ENCODE assay signal across 9 cellular contexts in the genomic region with DNA sequence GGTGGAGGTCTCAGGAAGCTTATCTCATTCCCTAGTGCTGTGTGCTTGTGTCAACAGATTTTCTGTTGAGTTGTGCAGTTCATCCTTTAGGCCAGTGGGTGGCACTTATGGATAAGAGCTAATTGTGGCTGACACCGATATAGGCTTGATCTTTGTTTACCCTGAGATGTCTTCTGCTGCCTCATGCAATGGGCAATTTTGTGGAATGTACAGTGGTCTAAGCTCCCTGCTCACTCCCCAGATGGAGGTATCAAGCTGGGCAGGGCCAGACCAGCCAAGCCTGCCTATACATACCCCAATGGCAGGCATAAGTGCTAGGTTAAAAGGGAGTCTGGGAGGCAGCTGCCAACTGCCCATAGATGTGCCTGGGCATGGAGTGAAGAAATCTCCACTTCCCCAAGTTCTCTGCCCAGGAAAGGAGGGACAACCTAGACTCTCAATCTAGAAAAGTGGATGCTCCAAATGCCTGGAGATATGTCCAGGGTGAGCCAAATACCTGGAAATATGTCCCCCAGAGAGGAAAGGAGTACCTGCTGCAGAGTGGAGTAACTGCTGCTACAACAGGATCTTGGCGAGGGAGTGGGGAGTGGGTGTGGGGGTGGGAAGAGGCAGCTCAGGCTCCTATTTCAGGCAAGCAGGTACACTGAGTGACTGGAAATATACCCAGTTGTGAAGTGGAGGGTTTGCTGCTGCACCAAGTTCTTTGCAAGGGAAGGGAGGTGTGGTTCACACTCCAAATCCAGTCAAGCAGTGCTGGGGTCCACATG. TPM values are rescaled to one million over a fixed set of nuclear protein-coding genes. Genes with fewer than 3 reads are reported as not detected.
DNase-seq lines count a peak whose midpoint lies in the region; ATAC-seq and TF ChIP-seq lines count a peak whose summit lies in the region.
"Had no signal": no experiment of that assay in that cellular context is flagged by ENCODE, and none has a peak within 500 bp of the region (broad histone marks: within the 10 kb centered on the region; RNA-seq: fewer than 3 reads in every experiment).

No MANE protein-coding gene starts in this region.

- peaks cover 5% of the 10 kb centered on the region for H3K27me3 Mint-ChIP-seq in GM23338 (ENCODE audit: insufficient read depth, low read depth, poor library complexity)
- no peaks in the 10 kb centered on the region for H3K27me3 Mint-ChIP-seq in T-cell
- no peaks in the 10 kb centered on the region for H3K27me3 Mint-ChIP-seq in naive B cell

- DNase-seq in heart left ventricle (no peak), left ventricle myocardium superior (no peak), GM23338 (ENCODE audit: low spot score) (peak; percentile 83), KG1 (lab: John Stamatoyannopoulos, UW) (peak; percentile 4), T-cell (peak in 28 of 34 experiments; percentile 13 to 60 (median 34)), dedifferentiated amniotic fluid mesenchymal stem cell (ENCODE audit: extremely low spot score) (peak; percentile 40), naive B cell (peak; percentile 10), DMS79 (lab: John Stamatoyannopoulos, UW) (no peak)

- H2AFZ ChIP-seq in GM23338, result peak overlapping the region; percentile 80

- H3K36me3 ChIP-seq in heart left ventricle, result no peaks in the 10 kb centered on the region
- H3K36me3 ChIP-seq in GM23338 (ENCODE audit: insufficient read depth), result peaks cover 5% of the 10 kb centered on the region; the same call in 1 of the 2 replicates
- H3K36me3 ChIP-seq: neutrophil had no signal

- 45 to 74% (median 50%) methylated on average over 2 of the region's 2 CpGs for WGBS in heart left ventricle, 4 donors

- no peaks in the 10 kb centered on the region for H3F3A ChIP-seq in GM23338 (replicated peaks; ENCODE audit: low read depth)

- H3K27ac ChIP-seq in heart left ventricle, result no peak overlapping the region
- no peak overlapping the region for H3K27ac ChIP-seq in GM23338 (ENCODE audit: low read depth)
- H3K27ac ChIP-seq: neutrophil had no signal

- H3K27ac Mint-ChIP-seq in GM23338, result no peak overlapping the region
- H3K27ac Mint-ChIP-seq in T-cell, result no peak overlapping the region
- H3K27ac Mint-ChIP-seq in naive B cell, result no peak overlapping the region

- H3K36me3 Mint-ChIP-seq in GM23338 (ENCODE audit: low read depth), result peaks cover 39% of the 10 kb centered on the region
- no peaks in the 10 kb centered on the region for H3K36me3 Mint-ChIP-seq in T-cell
- peaks cover 0 to 8% of the 10 kb centered on the region in 2 donors for H3K36me3 Mint-ChIP-seq in naive B cell

- H3K4me3 ChIP-seq in heart left ventricle, result no peak overlapping the region
- no peak overlapping the region for H3K4me3 ChIP-seq in GM23338

- POLR2A ChIA-PET in T-cell (lab: Charles Lee), result interaction anchor here in 1 of 2 donors (0.5 kb wide), 1 partner anchor 285 kb away, joined by 4 read pairs; no protein-coding TSS in a partner anchor

- CTCF ChIA-PET in T-cell (lab: Charles Lee), result interaction anchor here (0.5 to 2.5 kb wide), 16 partner anchors 8 to 1701 kb away, joined by 3 to 40 read pairs (median 4); a partner anchor contains a TSS

- H3K9me3 Mint-ChIP-seq in GM23338, result peaks cover 39% of the 10 kb centered on the region
- peaks cover 0 to 6% (median 0%) of the 10 kb centered on the region in 3 donors for H3K9me3 Mint-ChIP-seq in T-cell
- peaks cover 4 to 39% (median 25%) of the 10 kb centered on the region in 7 donors for H3K9me3 Mint-ChIP-seq in naive B cell

- peaks cover 0 to 41% (median 0%) of the 10 kb centered on the region in 12 donors for H3K9me3 ChIP-seq in heart left ventricle
- H3K9me3 ChIP-seq: neutrophil had no signal

- H3K27me3 ChIP-seq in heart left ventricle, result no peaks in the 10 kb centered on the region
- no peaks in the 10 kb centered on the region for H3K27me3 ChIP-seq in GM23338 (ENCODE audit: insufficient read depth)
- H3K27me3 ChIP-seq: neutrophil had no signal

- TF ChIP-seq CTCF in heart left ventricle (IDR thresholded peaks at IDR 0.05), result peak in 10 of 12 donors; percentile 11 to 45 (median 29)
- peak; percentile 67 to 87 for TF ChIP-seq CTCF in GM23338 (conservative IDR thresholded peaks at IDR 0.05; ENCODE audit: low read depth in 2 of 2)

- H3K4me3 Mint-ChIP-seq in GM23338, result no peak overlapping the region
- H3K4me3 Mint-ChIP-seq in T-cell, result no peak overlapping the region
- H3K4me3 Mint-ChIP-seq in naive B cell, result peak overlapping the region in 1 of 8 donors; percentile 38

- no peak overlapping the region for H3K4me2 ChIP-seq in GM23338

- intact Hi-C loops in heart left ventricle (cut with DNase I) (no loop called here), left ventricle myocardium superior (cut with micrococcal nuclease) (no loop called here)

- no peaks in the 10 kb centered on the region for H4K20me1 ChIP-seq in GM23338 (replicated peaks; ENCODE audit: insufficient read depth)

- H3K9me2 ChIP-seq in GM23338 (ENCODE audit: insufficient read depth), result no peaks in the 10 kb centered on the region

- H3K79me2 ChIP-seq in GM23338 (replicated peaks; ENCODE audit: insufficient read depth), result no peaks in the 10 kb centered on the region

- ATAC-seq in heart left ventricle, result no peak
- ATAC-seq in left ventricle myocardium superior, result no peak
- ATAC-seq in GM23338, result peak; percentile 97
- ATAC-seq in T-cell (replicated peaks in 1 of 4), result peak; percentile 94 to 96 (median 94)
- ATAC-seq in naive B cell (ENCODE audit: low read depth in 2 of 2), result peak; percentile 46 to 70

- TF ChIP-seq POLR2A in heart left ventricle (IDR thresholded peaks at IDR 0.05), result no peak

- H3K4me1 Mint-ChIP-seq in GM23338, result peaks cover 2% of the 10 kb centered on the region; the same call in 1 of the 3 replicates
- peaks cover 18 to 24% (median 20%) of the 10 kb centered on the region in 3 donors for H3K4me1 Mint-ChIP-seq in T-cell
- H3K4me1 Mint-ChIP-seq in naive B cell, result no peaks in the 10 kb centered on the region

- H3K4me1 ChIP-seq in heart left ventricle (no peaks in the 10 kb centered on the region), GM23338 (ENCODE audit: insufficient read depth) (no peaks in the 10 kb centered on the region)

RNA-seq across cellular contexts. Expression of a gene that starts 53.2 kb away (rescaled TPM):
- total RNA-seq in heart left ventricle (under 1 TPM in 4 of 9 donors, not detected in 5; 0.37 to 0.94 (median 0.52) TPM), left ventricle myocardium superior (0.82 TPM), T-cell (1 to 10 TPM in 1 of 5 donors, under 1 TPM in 3, not detected in 1; 0.49 to 1.1 (median 0.75) TPM)
- polyA plus RNA-seq in heart left ventricle (under 1 TPM in 1 of 2 donors, not detected in 1; 0.37 TPM), GM23338 (2016; fragmentation: Nextera tagmentation; extraction: Ambion mirVana) (0.18 and 0.42 TPM in 2 replicates), naive B cell (ENCODE audit: low read depth in 6 of 6) (under 1 TPM in 1 of 6 donors, not detected in 5; 0.20 TPM)
- total RNA-seq in GM23338 (2014; rRNA removed; shearing (Covaris generic)), result not detected in 2 replicates

Comparison
In these comparisons a context has a peak if more than half of its experiments do, and no peak if none do; other contexts are left out.
1. ATAC-seq: peak in GM23338 (single experiment), T-cell (4 of 4) and naive B cell (2 of 2); none in heart left ventricle (0 of 4) and left ventricle myocardium superior (single experiment).
2. DNase-seq: peak in GM23338 (single experiment), KG1 (single experiment), T-cell (28 of 34), dedifferentiated amniotic fluid mesenchymal stem cell (single experiment) and naive B cell (single experiment); none in heart left ventricle (0 of 5), left ventricle myocardium superior (single experiment) and DMS79 (single experiment).